ENCODE assay signal across 10 cellular contexts in genomic region chr10:102401735-102402511, GRCh38. TPM values are rescaled to one million over a fixed set of nuclear protein-coding genes. Genes with fewer than 3 reads are reported as not detected.
DNase-seq lines count a peak whose midpoint lies in the region; ATAC-seq, FAIRE-seq and TF ChIP-seq lines count a peak whose summit lies in the region.
"Had no signal": no experiment of that assay in that cellular context is flagged by ENCODE, and none has a peak within 500 bp of the region (broad histone marks: within the 10 kb centered on the region; RNA-seq: fewer than 3 reads in every experiment).

No MANE protein-coding gene starts in this region.

- H3K36me3 ChIP-seq in brain microvascular endothelial cell (replicated peaks): peaks cover 22% of the 10 kb centered on the region
- H3K36me3 ChIP-seq in muscle layer of duodenum (ENCODE audit: control insufficient read depth in 1 of 2, insufficient read depth in 2 of 2, low read length in 2 of 2): peaks cover 25 to 39% of the 10 kb centered on the region in 2 donors
- peaks cover 0 to 58% of the 10 kb centered on the region in 2 donors for H3K36me3 ChIP-seq in neuronal stem cell (replicated peaks in 1 of 2; ENCODE audit: control insufficient read depth in 2 of 2, insufficient read depth in 2 of 2, low read length in 2 of 2)

- H2BK120ac ChIP-seq in neuronal stem cell (ENCODE audit: low read depth, low read length): no peak overlapping the region

- peak; percentile 78 for FAIRE-seq in HTR-8/SVneo (lab: Jason Lieb, UNC)

- in situ Hi-C loops in Caki2 (cut with HindIII; ENCODE audit: low pct_unique_long_range_greater_than_20kb, low sequenced_read_pairs) (no loop called here), brain microvascular endothelial cell (cut with HindIII; ENCODE audit: low pct_ligation_motif_present, low sequenced_read_pairs) (no loop called here)

- peak; percentile 53 for DNase-seq in Caki2 (ENCODE audit: low read depth)
- peak; percentile 79 for DNase-seq in HTR-8/SVneo (ENCODE audit: insufficient read length, low spot score)
- peak; percentile 19 for DNase-seq in brain microvascular endothelial cell
- DNase-seq in neuronal stem cell (ENCODE audit: low spot score): no peak
- no peak for DNase-seq in mesenteric fat pad (ENCODE audit: low spot score)
- DNase-seq in NOMO-1 treated with DMSO at 0.1 percent for 48 hours (lab: John Stamatoyannopoulos, UW; ENCODE audit: unreplicated experiment): no peak
- DNase-seq: central memory CD4-positive, alpha-beta T cell; right lobe of liver had no signal

- no peak overlapping the region for H3K4me2 ChIP-seq in neuronal stem cell (ENCODE audit: insufficient read depth, low read length, poor library complexity, severe bottlenecking)

- no peak overlapping the region for H2AK5ac ChIP-seq in neuronal stem cell (ENCODE audit: low read depth, low read length)

- H3K9ac ChIP-seq in neuronal stem cell (ENCODE audit: low read depth, low read length, poor library complexity): no peak overlapping the region

- H3K27ac ChIP-seq in brain microvascular endothelial cell (no peak overlapping the region), muscle layer of duodenum (ENCODE audit: low read length) (peak overlapping the region; percentile 23), neuronal stem cell (replicated peaks; ENCODE audit: low read length) (no peak overlapping the region)
- H3K27ac ChIP-seq: right lobe of liver had no signal

- H3K79me1 ChIP-seq in neuronal stem cell (ENCODE audit: low read depth, low read length): peaks cover 1% of the 10 kb centered on the region

- no peak overlapping the region for H4K8ac ChIP-seq in neuronal stem cell (ENCODE audit: low read depth, low read length)

- no CpG with 5 or more reads among the region's 18 CpGs for WGBS in neuronal stem cell (ENCODE audit: extremely low coverage in 2 of 2, insufficient read length in 2 of 2, insufficient replicate concordance in 1 of 2), 2 donors

- no peak overlapping the region for H4K91ac ChIP-seq in neuronal stem cell (ENCODE audit: low read depth, low read length, poor library complexity)

- no peak overlapping the region for H3K18ac ChIP-seq in neuronal stem cell (ENCODE audit: low read length)

- H2AFZ ChIP-seq in neuronal stem cell (ENCODE audit: low read length): no peak overlapping the region

- no peak overlapping the region for H2BK15ac ChIP-seq in neuronal stem cell (ENCODE audit: low read length)

- H3K14ac ChIP-seq in neuronal stem cell (ENCODE audit: low read length): no peak overlapping the region

- no peak overlapping the region for H3K4me3 ChIP-seq in brain microvascular endothelial cell (ENCODE audit: low read depth, low read length)
- no peak overlapping the region for H3K4me3 ChIP-seq in muscle layer of duodenum (ENCODE audit: low read depth in 1 of 2, low read length in 2 of 2)
- peak overlapping the region in 1 of 2 donors; percentile 32 for H3K4me3 ChIP-seq in neuronal stem cell (ENCODE audit: low read length in 2 of 2)
- H3K4me3 ChIP-seq: right lobe of liver had no signal

- no peak overlapping the region for H2BK5ac ChIP-seq in neuronal stem cell (ENCODE audit: low read length)

- ATAC-seq in HG02884 (IDR thresholded peaks at IDR 0.05; ENCODE audit: unreplicated experiment): no peak
- ATAC-seq: right lobe of liver had no signal

- H3K4ac ChIP-seq in neuronal stem cell (ENCODE audit: low read length): no peak overlapping the region

- no peaks in the 10 kb centered on the region for H3K9me3 ChIP-seq in muscle layer of duodenum (ENCODE audit: control insufficient read depth in 1 of 2, low read length in 2 of 2)
- H3K9me3 ChIP-seq in neuronal stem cell (replicated peaks in 1 of 2; ENCODE audit: control insufficient read depth in 2 of 2, insufficient read depth in 1 of 2, low read depth in 1 of 2, low read length in 2 of 2): no peaks in the 10 kb centered on the region
- H3K9me3 ChIP-seq: right lobe of liver had no signal

- H3K4me1 ChIP-seq in muscle layer of duodenum (ENCODE audit: control insufficient read depth in 1 of 2, insufficient read depth in 2 of 2, low read length in 2 of 2) (peaks cover 2 to 73% of the 10 kb centered on the region in 2 donors), neuronal stem cell (ENCODE audit: control insufficient read depth in 2 of 2, insufficient read depth in 1 of 2, low read depth in 1 of 2, low read length in 2 of 2) (peaks cover 4 to 10% of the 10 kb centered on the region in 2 donors)

- no peak overlapping the region for H2BK12ac ChIP-seq in neuronal stem cell (ENCODE audit: low read length)

- H3K27me3 ChIP-seq in brain microvascular endothelial cell (replicated peaks) (no peaks in the 10 kb centered on the region), muscle layer of duodenum (ENCODE audit: low read depth, low read length) (no peaks in the 10 kb centered on the region), neuronal stem cell (ENCODE audit: control insufficient read depth in 3 of 3, insufficient read depth in 3 of 3, low read depth in 1 of 3, low read length in 3 of 3) (peaks cover 0 to 4% (median 0%) of the 10 kb centered on the region in 3 experiments)
- H3K27me3 ChIP-seq: right lobe of liver had no signal

- TF ChIP-seq CTCF in brain microvascular endothelial cell (IDR thresholded peaks at IDR 0.05; ENCODE audit: low read depth, low read length, missing control alignments): no peak

- H3K23ac ChIP-seq in neuronal stem cell (ENCODE audit: low read depth, low read length, poor library complexity): no peak overlapping the region

RNA-seq across cellular contexts. Expression of gene NFKB2, which starts 6.4 kb away (rescaled TPM):
- total RNA-seq in Caki2 (2014; rRNA removed; shearing (Covaris generic); ENCODE audit: low replicate concordance): 47.8 and 50.8 TPM in 2 replicates
- 7.6 TPM for polyA plus RNA-seq in neuronal stem cell (2013, experiment 1 of 2)
- polyA plus RNA-seq in neuronal stem cell (2013, experiment 2 of 2): 8.2 TPM
- 43.0 TPM for total RNA-seq in mesenteric fat pad

RNA-seq across cellular contexts. Expression of gene PSD, which starts 16.7 kb away (rescaled TPM):
- 0.78 and 0.87 TPM in 2 replicates for total RNA-seq in Caki2 (2014; rRNA removed; shearing (Covaris generic); ENCODE audit: low replicate concordance)
- polyA plus RNA-seq in neuronal stem cell (2013, experiment 1 of 2): 2.4 TPM
- polyA plus RNA-seq in neuronal stem cell (2013, experiment 2 of 2): 1.9 TPM
- total RNA-seq in mesenteric fat pad: not detected

RNA-seq across cellular contexts. Expression of gene FBXL15, which starts 18.7 kb away (rescaled TPM):
- total RNA-seq in Caki2 (2014; rRNA removed; shearing (Covaris generic); ENCODE audit: low replicate concordance): 18.6 and 28.2 TPM in 2 replicates
- 4.7 TPM for polyA plus RNA-seq in neuronal stem cell (2013, experiment 1 of 2)
- polyA plus RNA-seq in neuronal stem cell (2013, experiment 2 of 2): 4.8 TPM
- 15.4 TPM for total RNA-seq in mesenteric fat pad

RNA-seq across cellular contexts. Expression of gene CUEDC2, which starts 30.5 kb away (rescaled TPM):
- total RNA-seq in Caki2 (2014; rRNA removed; shearing (Covaris generic); ENCODE audit: low replicate concordance): 179 and 231 TPM in 2 replicates
- 114 TPM for polyA plus RNA-seq in neuronal stem cell (2013, experiment 1 of 2)
- 113 TPM for polyA plus RNA-seq in neuronal stem cell (2013, experiment 2 of 2)
- 42.4 TPM for total RNA-seq in mesenteric fat pad

RNA-seq across cellular contexts. Expression of gene C10orf95, which starts 49.4 kb away (rescaled TPM):
- not detected in 2 replicates for total RNA-seq in Caki2 (2014; rRNA removed; shearing (Covaris generic); ENCODE audit: low replicate concordance)
- 0.10 TPM for polyA plus RNA-seq in neuronal stem cell (2013, experiment 1 of 2)
- 0.18 TPM for polyA plus RNA-seq in neuronal stem cell (2013, experiment 2 of 2)
- total RNA-seq in mesenteric fat pad: 0.22 TPM
- total RNA-seq: right lobe of liver had no signal

Comparison
In these comparisons a context has a peak if more than half of its experiments do, and no peak if none do; other contexts are left out.
1. DNase-seq: peak in Caki2 (single experiment), HTR-8/SVneo (single experiment) and brain microvascular endothelial cell (single experiment); none in neuronal stem cell (single experiment), mesenteric fat pad (single experiment) and NOMO-1 treated with DMSO at 0.1 percent for 48 hours (single experiment).